ENCODE assay signal across 35 cellular contexts in genomic region chr2:60771508-60771907, GRCh38.
"Had no signal": no experiment of that assay in that cellular context is flagged by ENCODE, and none has a peak within 500 bp of the region (broad histone marks: within the 10 kb centered on the region; RNA-seq: fewer than 3 reads in every experiment).

No MANE protein-coding gene starts in this region.

- H3K9me3 ChIP-seq: MG63 had no signal

- DNase-seq: Kasumi-1, MG63, MM.1S, MV-4-11, NCI-H1048, NCI-H1092, NCI-H1092 treated with DMSO at 0.1 percent for 48 hours, NCI-H1105, NCI-H1105 treated with DMSO at 0.1 percent for 48 hours, NCI-H1417, NCI-H1417 treated with DMSO at 0.1 percent for 48 hours, NCI-H1436, NCI-H1436 treated with DMSO at 0.1 percent for 48 hours, NCI-H146, NCI-H1694, NCI-H1694 treated with DMSO at 0.1 percent for 48 hours, NCI-H187, NCI-H187 treated with DMSO at 0.1 percent for 48 hours, NCI-H1930, NCI-H2029, NCI-H2029 treated with DMSO at 0.1 percent for 48 hours, NCI-H2081, NCI-H2081 treated with DMSO at 0.1 percent for 48 hours, NCI-H2107, NCI-H2171, NCI-H2171 treated with DMSO at 0.1 percent for 48 hours, NCI-H2227 treated with DMSO at 0.1 percent for 48 hours, NCI-H226, NCI-H345, NCI-H446, NCI-H446 treated with DMSO at 0.1 percent for 48 hours, NCI-H510A, NCI-H510A treated with DMSO at 0.1 percent for 48 hours, NCI-H524, NCI-H524 treated with DMSO at 0.1 percent for 48 hours had no signal

- H3K27me3 ChIP-seq: MG63 had no signal

- H3K4me3 ChIP-seq: MG63 had no signal
